In genomic region chr1:219681876-219682275, GRCh38 we compare ENCODE assay signal across 17 cellular contexts.
DNase-seq lines count a peak whose midpoint lies in the region; ATAC-seq and TF ChIP-seq lines count a peak whose summit lies in the region.
"Had no signal": no experiment of that assay in that cellular context is flagged by ENCODE, and none has a peak within 500 bp of the region (broad histone marks: within the 10 kb centered on the region; RNA-seq: fewer than 3 reads in every experiment).

No MANE protein-coding gene starts in this region.

- no peak overlapping the region for H3K4me2 ChIP-seq in MM.1S (ENCODE audit: low read depth, low read length)
- H3K4me2 ChIP-seq: BLaER1 had no signal

- no peak for TF ChIP-seq CTCF in MM.1S (IDR thresholded peaks at IDR 0.05; ENCODE audit: low read length)

- H3K36me3 ChIP-seq in MM.1S (replicated peaks; ENCODE audit: insufficient read depth, low read length) = no peaks in the 10 kb centered on the region
- H3K36me3 ChIP-seq: BE2C, BLaER1 had no signal

- H2AFZ ChIP-seq in MM.1S (ENCODE audit: low read length) = no peak overlapping the region

- H3K9ac ChIP-seq in MM.1S (ENCODE audit: low read length) = no peak overlapping the region
- H3K9ac ChIP-seq: BLaER1 had no signal

- no peaks in the 10 kb centered on the region for H4K20me1 ChIP-seq in MM.1S (ENCODE audit: insufficient read depth, low read length)
- H4K20me1 ChIP-seq: BLaER1 had no signal

- no peaks in the 10 kb centered on the region; the same call in 1 of the 2 replicates for H3K4me1 ChIP-seq in MM.1S (ENCODE audit: low read length)
- H3K4me1 ChIP-seq: BE2C, BLaER1 had no signal

- no peaks in the 10 kb centered on the region for H3K9me2 ChIP-seq in MM.1S (replicated peaks; ENCODE audit: insufficient read depth, low read length)

- no peaks in the 10 kb centered on the region for H3K9me3 ChIP-seq in MM.1S (replicated peaks; ENCODE audit: insufficient read depth, low read length)
- H3K9me3 ChIP-seq: BE2C, BLaER1 had no signal

- no peak for ATAC-seq in HG02571 (IDR thresholded peaks at IDR 0.05; ENCODE audit: unreplicated experiment)

- H3K27ac ChIP-seq in MM.1S (ENCODE audit: low read length) = no peak overlapping the region
- H3K27ac ChIP-seq: BLaER1 had no signal

- H3F3A ChIP-seq in MM.1S (ENCODE audit: insufficient read depth, low read length) = no peaks in the 10 kb centered on the region

- no peak overlapping the region for H3K4me3 ChIP-seq in MM.1S (ENCODE audit: low read length)
- H3K4me3 ChIP-seq: BLaER1 had no signal

- no peaks in the 10 kb centered on the region for H3K27me3 ChIP-seq in MM.1S (replicated peaks; ENCODE audit: insufficient read depth, low read length)
- H3K27me3 ChIP-seq: BE2C, BLaER1 had no signal

- DNase-seq in COLO829 (ENCODE audit: low spot score) (peak; percentile 81), MM.1S (peak; percentile 2), foreskin melanocyte (peak; percentile 60), DMS53 (lab: John Stamatoyannopoulos, UW) (no peak)
- DNase-seq: 8988T; ACHN; BE2C; C1 segment of cervical spinal cord; CD4-positive, alpha-beta memory T cell; CD4-positive, CD25-positive, alpha-beta regulatory T cell; CD8-positive, alpha-beta memory T cell; DMS 273 treated with DMSO at 0.1 percent for 48 hours; DMS153; DMS79 treated with DMSO at 0.1 percent for 48 hours; GF-D8 had no signal

- no peaks in the 10 kb centered on the region for H3K79me2 ChIP-seq in MM.1S (ENCODE audit: low read length)
